ENCODE assay signal across 35 cellular contexts in genomic region chr10:78017856-78018255, GRCh38.
"Had no signal": no experiment of that assay in that cellular context is flagged by ENCODE, and none has a peak within 500 bp of the region (broad histone marks: within the 10 kb centered on the region; RNA-seq: fewer than 3 reads in every experiment).

No MANE protein-coding gene starts in this region.

- H3K27ac ChIP-seq: KMS-11 had no signal

- H3K9ac ChIP-seq: KMS-11 had no signal

- H3K4me2 ChIP-seq: KMS-11 had no signal

- H3K9me3 ChIP-seq: MG63 had no signal

- H3K4me3 ChIP-seq: MG63 had no signal

- DNase-seq: Karpas-422, Kasumi-1, KG1, MG63, MM.1S, MV-4-11, NCI-H1048, NCI-H1092, NCI-H1092 treated with DMSO at 0.1 percent for 48 hours, NCI-H1105, NCI-H1105 treated with DMSO at 0.1 percent for 48 hours, NCI-H1417, NCI-H1417 treated with DMSO at 0.1 percent for 48 hours, NCI-H1436, NCI-H1436 treated with DMSO at 0.1 percent for 48 hours, NCI-H146, NCI-H1694, NCI-H1694 treated with DMSO at 0.1 percent for 48 hours, NCI-H187, NCI-H187 treated with DMSO at 0.1 percent for 48 hours, NCI-H1930, NCI-H2029, NCI-H2029 treated with DMSO at 0.1 percent for 48 hours, NCI-H2081, NCI-H2081 treated with DMSO at 0.1 percent for 48 hours, NCI-H2107, NCI-H2171, NCI-H2171 treated with DMSO at 0.1 percent for 48 hours, NCI-H2227 treated with DMSO at 0.1 percent for 48 hours, NCI-H226, NCI-H345, NCI-H446, NCI-H446 treated with DMSO at 0.1 percent for 48 hours, NCI-H510A had no signal

- H3K27me3 ChIP-seq: MG63 had no signal
